In genomic region chr3:194573680-194574437, GRCh38 we compare ENCODE assay signal across 7 cellular contexts. TPM values are rescaled to one million over a fixed set of nuclear protein-coding genes. Genes with fewer than 3 reads are reported as not detected.
DNase-seq lines count a peak whose midpoint lies in the region; ATAC-seq and TF ChIP-seq lines count a peak whose summit lies in the region.

No MANE protein-coding gene starts in this region.

- H3K4me1 ChIP-seq in Loucy (ENCODE audit: insufficient read depth, low read length, poor library complexity, severe bottlenecking) = no peaks in the 10 kb centered on the region
- peaks cover 5% of the 10 kb centered on the region for H3K4me1 ChIP-seq in mesendoderm (ENCODE audit: control insufficient read depth, low read depth, low read length)

- DNase-seq in GM06990 (ENCODE audit: extremely low read depth, insufficient read length) = no peak
- peak; percentile 36 for DNase-seq in UCSD-AML1 (lab: John Stamatoyannopoulos, UW; ENCODE audit: unreplicated experiment)
- DNase-seq in mesendoderm = peak; percentile 84
- no peak for DNase-seq in foreskin melanocyte

- H3K4me1 Mint-ChIP-seq in dendritic cell treated with granulocyte-macrophage colony-stimulating factor and Interleukin-4, amounts not matched to agents 40 ng/mL and 50 ng/mL, for 4 days (ENCODE audit: low read depth) = peaks cover 72% of the 10 kb centered on the region

- no peaks in the 10 kb centered on the region for H3K9me3 Mint-ChIP-seq in dendritic cell treated with granulocyte-macrophage colony-stimulating factor and Interleukin-4, amounts not matched to agents 40 ng/mL and 50 ng/mL, for 4 days

- no peaks in the 10 kb centered on the region for H3F3A ChIP-seq in Loucy (ENCODE audit: low read depth)

- no peak overlapping the region for H3K27ac ChIP-seq in mesendoderm (ENCODE audit: low read depth, low read length)

- H3K27me3 ChIP-seq in GM06990 (replicated peaks; ENCODE audit: control insufficient read depth, insufficient read depth, low read length) = no peaks in the 10 kb centered on the region
- H3K27me3 ChIP-seq in Loucy (ENCODE audit: insufficient read depth, low read length, poor library complexity, severe bottlenecking) = no peaks in the 10 kb centered on the region
- H3K27me3 ChIP-seq in mesendoderm (ENCODE audit: insufficient read depth, low read length, poor library complexity) = no peaks in the 10 kb centered on the region

- WGBS in mesendoderm (ENCODE audit: extremely low coverage, insufficient coverage, low lambda C conversion rate) = no CpG with 5 or more reads among the region's 10 CpGs

- no peak overlapping the region for H2AFZ ChIP-seq in Loucy (ENCODE audit: low read length)

- H3K9me3 ChIP-seq in Loucy (ENCODE audit: insufficient read depth, low read depth, low read length) = no peaks in the 10 kb centered on the region

- no peak overlapping the region for H4K8ac ChIP-seq in mesendoderm (ENCODE audit: low read depth, low read length)

- H4K5ac ChIP-seq in mesendoderm (ENCODE audit: low read length) = no peak overlapping the region

- H2BK120ac ChIP-seq in mesendoderm (ENCODE audit: low read depth, low read length) = no peak overlapping the region

- no peaks in the 10 kb centered on the region for H3K9me2 ChIP-seq in Loucy (replicated peaks; ENCODE audit: low read depth, low read length)

- H2AK5ac ChIP-seq in mesendoderm (ENCODE audit: low read length) = no peak overlapping the region

- H3K27me3 Mint-ChIP-seq in dendritic cell treated with granulocyte-macrophage colony-stimulating factor and Interleukin-4, amounts not matched to agents 40 ng/mL and 50 ng/mL, for 4 days = peaks cover 8% of the 10 kb centered on the region

- no peak overlapping the region for H3K23ac ChIP-seq in mesendoderm (ENCODE audit: low read length)

- H3K4me2 ChIP-seq in Loucy (ENCODE audit: low read depth, low read length, poor library complexity, severe bottlenecking) (no peak overlapping the region), mesendoderm (ENCODE audit: low read length) (no peak overlapping the region)

- H2BK5ac ChIP-seq in mesendoderm (ENCODE audit: low read length) = no peak overlapping the region

- H3K27ac Mint-ChIP-seq in dendritic cell treated with granulocyte-macrophage colony-stimulating factor and Interleukin-4, amounts not matched to agents 40 ng/mL and 50 ng/mL, for 4 days = peak overlapping the region; percentile 76

- H3K4me3 Mint-ChIP-seq in dendritic cell treated with granulocyte-macrophage colony-stimulating factor and Interleukin-4, amounts not matched to agents 40 ng/mL and 50 ng/mL, for 4 days = no peak overlapping the region

- H3K79me2 ChIP-seq in Loucy (ENCODE audit: insufficient read depth, low read length) = no peaks in the 10 kb centered on the region
- H3K79me2 ChIP-seq in mesendoderm (ENCODE audit: control insufficient read depth, insufficient read depth, low read length) = no peaks in the 10 kb centered on the region

- no peak overlapping the region for H3K4ac ChIP-seq in mesendoderm (ENCODE audit: low read depth, low read length)

- intact Hi-C loops in dendritic cell treated with granulocyte-macrophage colony-stimulating factor and Interleukin-4, amounts not matched to agents 40 ng/mL and 50 ng/mL, for 4 days (cut with micrococcal nuclease) = loop anchor here (1.0 to 5.0 kb wide), 2 partner anchors 87 to 102 kb away; partner anchors contain the start of gene ATP13A3

- TF ChIP-seq CTCF in GM06990 (IDR thresholded peaks at IDR 0.05; ENCODE audit: insufficient read depth, low read length, poor library complexity, severe bottlenecking) = peak; percentile 82
- peak; percentile 84 for TF ChIP-seq CTCF in Loucy (conservative IDR thresholded peaks at IDR 0.05; ENCODE audit: low read length)

- peak overlapping the region; percentile 56 for H3K56ac ChIP-seq in mesendoderm (ENCODE audit: low read length)

- H3K79me1 ChIP-seq in mesendoderm (ENCODE audit: low read length) = no peaks in the 10 kb centered on the region

- ATAC-seq in GM21619 (IDR thresholded peaks at IDR 0.05; ENCODE audit: unreplicated experiment) = peak; percentile 88

- no peak overlapping the region for H2BK15ac ChIP-seq in mesendoderm (replicated peaks; ENCODE audit: low read depth)

- no peak overlapping the region for H3K9ac ChIP-seq in Loucy (ENCODE audit: low read depth, low read length, poor library complexity, severe bottlenecking)
- H3K9ac ChIP-seq in mesendoderm (ENCODE audit: low read length) = no peak overlapping the region

- no peaks in the 10 kb centered on the region for H4K20me1 ChIP-seq in Loucy (ENCODE audit: insufficient read depth, low read length, poor library complexity, severe bottlenecking)

- no peaks in the 10 kb centered on the region for H3K36me3 Mint-ChIP-seq in dendritic cell treated with granulocyte-macrophage colony-stimulating factor and Interleukin-4, amounts not matched to agents 40 ng/mL and 50 ng/mL, for 4 days (ENCODE audit: low read depth)

- H3K36me3 ChIP-seq in GM06990 (ENCODE audit: control insufficient read depth, insufficient read depth, low read length) = no peaks in the 10 kb centered on the region
- no peaks in the 10 kb centered on the region for H3K36me3 ChIP-seq in Loucy (ENCODE audit: insufficient read depth, low read length)
- H3K36me3 ChIP-seq in mesendoderm (ENCODE audit: control insufficient read depth, insufficient read depth, low read length) = no peaks in the 10 kb centered on the region

- H3K18ac ChIP-seq in mesendoderm (ENCODE audit: low read length) = no peak overlapping the region

- no peak overlapping the region for H3K4me3 ChIP-seq in GM06990 (replicated peaks; ENCODE audit: low read depth, low read length)
- H3K4me3 ChIP-seq in Loucy (ENCODE audit: low read length, poor library complexity, severe bottlenecking) = no peak overlapping the region
- H3K4me3 ChIP-seq in mesendoderm (ENCODE audit: low read length) = no peak overlapping the region

RNA-seq across cellular contexts. Expression of gene TMEM44, which starts 59.4 kb away (rescaled TPM):
- 5.0 TPM for polyA plus RNA-seq in mesendoderm (2013, experiment 1 of 2)
- 5.0 TPM for polyA plus RNA-seq in mesendoderm (2013, experiment 2 of 2)

Comparison
In these comparisons a context has a peak if more than half of its experiments do, and no peak if none do; other contexts are left out.
1. DNase-seq: peak in UCSD-AML1 (single experiment) and mesendoderm (single experiment); none in GM06990 (single experiment) and foreskin melanocyte (single experiment).